In the genomic region with DNA sequence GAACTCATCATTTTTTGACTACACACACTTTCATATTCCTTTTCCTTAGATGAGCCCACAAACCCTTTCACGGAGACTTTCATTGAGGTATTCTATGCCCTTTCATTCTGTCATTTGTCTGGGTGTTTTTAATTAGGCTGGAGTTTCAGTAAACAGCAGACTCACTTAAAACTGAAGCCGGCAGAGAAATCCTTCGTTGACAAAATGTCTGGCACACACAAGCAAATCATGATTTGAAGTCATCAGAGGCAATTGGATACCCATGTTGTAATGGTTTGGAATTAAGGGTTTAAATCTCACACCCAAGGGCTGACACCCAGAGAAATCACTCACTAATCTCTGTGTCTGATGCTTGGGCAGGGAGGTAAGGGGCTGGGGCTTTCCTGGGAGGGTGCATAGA, we compare ENCODE assay signal across 26 cellular contexts.
"Had no signal": no experiment of that assay in that cellular context is flagged by ENCODE, and none has a peak within 500 bp of the region (broad histone marks: within the 10 kb centered on the region; RNA-seq: fewer than 3 reads in every experiment).

No MANE protein-coding gene starts in this region.

- ATAC-seq: esophagus mucosa; left cardiac atrium; lower lobe of right lung; pancreas; right lobe of liver; stimulated activated naive B cell treated with anti-CD40 and anti-IgM and Interleukin-4, amounts not matched to agents 10 μg/mL and 1 μg/mL and 100 μg/mL, for 72 hours; stimulated activated naive CD8-positive, alpha-beta T cell treated with anti-CD3 and anti-CD28 coated beads, Interleukin-15, amount 100 ng/mL, for 72 hours had no signal

- H3K27me3 Mint-ChIP-seq: progenitor cell of endocrine pancreas had no signal

- H3K9me3 ChIP-seq: left ventricle myocardium inferior, lower lobe of right lung, pancreas, right lobe of liver, spleen, thoracic aorta, transverse colon had no signal

- DNase-seq: effector CD4-positive, alpha-beta T cell; endodermal cell; foreskin melanocyte; head of caudate nucleus; kidney; left cardiac atrium; left ventricle myocardium inferior; lower lobe of right lung; occipital lobe; pancreas; right lobe of liver; spleen; stimulated activated CD4-positive, alpha-beta T cell treated with anti-CD3 and anti-CD28 coated beads, Interleukin-15, amount 100 ng/mL, for 24 hours; stimulated activated CD4-positive, alpha-beta T cell treated with anti-CD3 and anti-CD28 coated beads, Interleukin-1b, Interleukin-23, amount 100 ng/mL, for 48 hours; stimulated activated CD4-positive, alpha-beta T cell treated with anti-CD3 and anti-CD28 coated beads, Interleukin-4, amount 100 ng/mL, for 24 hours; stimulated activated naive B cell treated with anti-CD40 and anti-IgM and Interleukin-4, amounts not matched to agents 10 μg/mL and 1 μg/mL and 100 μg/mL, for 72 hours; stimulated activated naive CD8-positive, alpha-beta T cell treated with anti-CD3 and anti-CD28 coated beads, Interleukin-15, amount 100 ng/mL, for 72 hours; transverse colon had no signal

- H3K4me1 ChIP-seq: pancreas, spleen had no signal

- H3K36me3 ChIP-seq: left ventricle myocardium inferior, lower lobe of right lung, pancreas, right lobe of liver, spleen, thoracic aorta, transverse colon had no signal

- H3K27ac Mint-ChIP-seq: endodermal cell; memory B cell; mesothelial cell of epicardium; natural killer cell treated with Interleukin-12 subunit alpha and Interleukin-12 subunit beta and Interleukin-15 and Interleukin-18, amount 100 ng/mL, for 72 hours; progenitor cell of endocrine pancreas; stimulated activated naive B cell treated with anti-CD40 and anti-IgM and Interleukin-4, amounts not matched to agents 10 μg/mL and 1 μg/mL and 100 μg/mL, for 72 hours; stimulated activated naive CD8-positive, alpha-beta T cell treated with anti-CD3 and anti-CD28 coated beads, Interleukin-15, amount 100 ng/mL, for 72 hours had no signal

- H3K4me3 Mint-ChIP-seq: endodermal cell; memory B cell; mesothelial cell of epicardium; natural killer cell treated with Interleukin-12 subunit alpha and Interleukin-12 subunit beta and Interleukin-15 and Interleukin-18, amount 100 ng/mL, for 72 hours; stimulated activated naive B cell treated with anti-CD40 and anti-IgM and Interleukin-4, amounts not matched to agents 10 μg/mL and 1 μg/mL and 100 μg/mL, for 72 hours; stimulated activated naive CD8-positive, alpha-beta T cell treated with anti-CD3 and anti-CD28 coated beads, Interleukin-15, amount 100 ng/mL, for 72 hours had no signal

- H3K9me3 Mint-ChIP-seq: endodermal cell; memory B cell; natural killer cell treated with Interleukin-12 subunit alpha and Interleukin-12 subunit beta and Interleukin-15 and Interleukin-18, amount 100 ng/mL, for 72 hours; stimulated activated naive B cell treated with anti-CD40 and anti-IgM and Interleukin-4, amounts not matched to agents 10 μg/mL and 1 μg/mL and 100 μg/mL, for 72 hours; stimulated activated naive CD8-positive, alpha-beta T cell treated with anti-CD3 and anti-CD28 coated beads, Interleukin-15, amount 100 ng/mL, for 72 hours had no signal

- H3K4me1 Mint-ChIP-seq: memory B cell; stimulated activated naive B cell treated with anti-CD40 and anti-IgM and Interleukin-4, amounts not matched to agents 10 μg/mL and 1 μg/mL and 100 μg/mL, for 72 hours; stimulated activated naive CD8-positive, alpha-beta T cell treated with anti-CD3 and anti-CD28 coated beads, Interleukin-15, amount 100 ng/mL, for 72 hours had no signal

- H3K36me3 Mint-ChIP-seq: memory B cell; natural killer cell treated with Interleukin-12 subunit alpha and Interleukin-12 subunit beta and Interleukin-15 and Interleukin-18, amount 100 ng/mL, for 72 hours; stimulated activated naive B cell treated with anti-CD40 and anti-IgM and Interleukin-4, amounts not matched to agents 10 μg/mL and 1 μg/mL and 100 μg/mL, for 72 hours had no signal

- H3K4me3 ChIP-seq: coronary artery, hepatocyte, left ventricle myocardium inferior, lower lobe of right lung, pancreas, right lobe of liver, spleen, thoracic aorta, transverse colon had no signal

- H3K27ac ChIP-seq: hepatocyte, left ventricle myocardium inferior, lower lobe of right lung, pancreas, right lobe of liver, spleen, thoracic aorta had no signal

- H3K27me3 ChIP-seq: hepatocyte, pancreas, right lobe of liver, transverse colon had no signal
